21 cellular contexts compared by ENCODE assay signal in genomic region chr4:76905521-76905920, GRCh38. TPM values are rescaled to one million over a fixed set of nuclear protein-coding genes. Genes with fewer than 3 reads are reported as not detected.
DNase-seq lines count a peak whose midpoint lies in the region; ATAC-seq and TF ChIP-seq lines count a peak whose summit lies in the region.
"Had no signal": no experiment of that assay in that cellular context is flagged by ENCODE, and none has a peak within 500 bp of the region (broad histone marks: within the 10 kb centered on the region; RNA-seq: fewer than 3 reads in every experiment).

No MANE protein-coding gene starts in this region.

- H3K4me1 Mint-ChIP-seq in GM23338, result peaks cover 7% of the 10 kb centered on the region
- H3K4me1 Mint-ChIP-seq in activated CD4-positive, alpha-beta memory T cell treated with anti-CD3 and anti-CD28 coated beads, Interleukin-2, amount 10 ng/mL, durations not matched to agents 7 days and 5 days, result no peaks in the 10 kb centered on the region

- H3K4me3 Mint-ChIP-seq in GM23338, result no peak overlapping the region
- H3K4me3 Mint-ChIP-seq in activated CD4-positive, alpha-beta memory T cell treated with anti-CD3 and anti-CD28 coated beads, Interleukin-2, amount 10 ng/mL, durations not matched to agents 7 days and 5 days, result no peak overlapping the region
- H3K4me3 Mint-ChIP-seq: natural killer cell treated with Interleukin-12 subunit alpha and Interleukin-12 subunit beta and Interleukin-15 and Interleukin-18, amount 100 ng/mL, for 72 hours; type B pancreatic cell had no signal

- H3K4me1 ChIP-seq in GM23338 (ENCODE audit: insufficient read depth) (0 out of 2 replicates have a peak, but pooled peaks cover 5% of the 10 kb centered on the region), right lobe of liver (peaks cover 0 to 22% (median 0%) of the 10 kb centered on the region in 4 donors)

- H3K9me3 Mint-ChIP-seq in GM23338, result peaks cover 10% of the 10 kb centered on the region
- peaks cover 2% of the 10 kb centered on the region for H3K9me3 Mint-ChIP-seq in activated CD4-positive, alpha-beta memory T cell treated with anti-CD3 and anti-CD28 coated beads, Interleukin-2, amount 10 ng/mL, durations not matched to agents 7 days and 5 days
- H3K9me3 Mint-ChIP-seq: natural killer cell treated with Interleukin-12 subunit alpha and Interleukin-12 subunit beta and Interleukin-15 and Interleukin-18, amount 100 ng/mL, for 72 hours; type B pancreatic cell had no signal

- 0 out of 2 replicates have a peak, but pooled peaks cover 4% of the 10 kb centered on the region for H3K36me3 ChIP-seq in GM23338 (ENCODE audit: insufficient read depth)
- no peaks in the 10 kb centered on the region for H3K36me3 ChIP-seq in right lobe of liver

- no peak overlapping the region for H3K4me2 ChIP-seq in GM23338

- no peak overlapping the region for H2AFZ ChIP-seq in GM23338

- WGBS in right lobe of liver (ENCODE audit: insufficient coverage, low coverage, low lambda C conversion rate, missing lambda C conversion rate), result 78% methylated on average over 1 of the region's 1 CpG

- POLR2A ChIA-PET in AG04449 (lab: Yijun Ruan, JAX), result no interaction called here
- POLR2A ChIA-PET in activated CD4-positive, alpha-beta memory T cell treated with anti-CD3 and anti-CD28 coated beads, Interleukin-2, amount 10 ng/mL, durations not matched to agents 7 days and 5 days (lab: Charles Lee), result no interaction called here

- TF ChIP-seq CTCF in AG04449 (IDR thresholded peaks at IDR 0.05; ENCODE audit: insufficient read depth, low read length, missing control alignments) (no peak), GM23338 (conservative IDR thresholded peaks at IDR 0.05; ENCODE audit: low read depth in 2 of 2) (no peak), astrocyte of the spinal cord (IDR thresholded peaks at IDR 0.05; ENCODE audit: low read depth, low read length) (no peak), right lobe of liver (IDR thresholded peaks at IDR 0.05) (no peak)

- no peak overlapping the region for H3K27ac ChIP-seq in GM23338 (ENCODE audit: low read depth)
- H3K27ac ChIP-seq in right lobe of liver, result no peak overlapping the region

- CTCF ChIA-PET in AG04449 (lab: Yijun Ruan, JAX), result interaction anchor here (0.6 to 1.3 kb wide), 4 partner anchors 9 to 49 kb away, joined by 3 to 5 read pairs (median 3); no protein-coding TSS in a partner anchor
- CTCF ChIA-PET in activated CD4-positive, alpha-beta memory T cell treated with anti-CD3 and anti-CD28 coated beads, Interleukin-2, amount 10 ng/mL, durations not matched to agents 7 days and 5 days (lab: Charles Lee), result no interaction called here

- TF ChIP-seq POLR2A in erythroblast (IDR thresholded peaks at IDR 0.05; ENCODE audit: low read length), result no peak
- TF ChIP-seq POLR2A in right lobe of liver (IDR thresholded peaks at IDR 0.05), result no peak

- no peaks in the 10 kb centered on the region for H4K20me1 ChIP-seq in GM23338 (replicated peaks; ENCODE audit: insufficient read depth)

- peaks cover 13% of the 10 kb centered on the region for H3K36me3 Mint-ChIP-seq in GM23338 (ENCODE audit: low read depth)
- no peaks in the 10 kb centered on the region for H3K36me3 Mint-ChIP-seq in activated CD4-positive, alpha-beta memory T cell treated with anti-CD3 and anti-CD28 coated beads, Interleukin-2, amount 10 ng/mL, durations not matched to agents 7 days and 5 days (ENCODE audit: low read depth)
- H3K36me3 Mint-ChIP-seq: natural killer cell treated with Interleukin-12 subunit alpha and Interleukin-12 subunit beta and Interleukin-15 and Interleukin-18, amount 100 ng/mL, for 72 hours had no signal

- no peaks in the 10 kb centered on the region for H3F3A ChIP-seq in GM23338 (replicated peaks; ENCODE audit: low read depth)

- peaks cover 27% of the 10 kb centered on the region for H3K9me2 ChIP-seq in GM23338 (ENCODE audit: insufficient read depth)

- no peaks in the 10 kb centered on the region for H3K27me3 ChIP-seq in GM23338 (ENCODE audit: insufficient read depth)
- H3K27me3 ChIP-seq in right lobe of liver, result no peaks in the 10 kb centered on the region

- H3K27ac Mint-ChIP-seq in GM23338, result peak overlapping the region; percentile 10; the same call in 1 of the 2 replicates
- H3K27ac Mint-ChIP-seq in activated CD4-positive, alpha-beta memory T cell treated with anti-CD3 and anti-CD28 coated beads, Interleukin-2, amount 10 ng/mL, durations not matched to agents 7 days and 5 days, result no peak overlapping the region
- H3K27ac Mint-ChIP-seq: natural killer cell treated with Interleukin-12 subunit alpha and Interleukin-12 subunit beta and Interleukin-15 and Interleukin-18, amount 100 ng/mL, for 72 hours; type B pancreatic cell had no signal

- no peaks in the 10 kb centered on the region for H3K9me3 ChIP-seq in right lobe of liver

- no peaks in the 10 kb centered on the region for H3K79me2 ChIP-seq in GM23338 (replicated peaks; ENCODE audit: insufficient read depth)

- peaks cover 5% of the 10 kb centered on the region for H3K27me3 Mint-ChIP-seq in GM23338 (ENCODE audit: insufficient read depth, low read depth, poor library complexity)
- peaks cover 14% of the 10 kb centered on the region for H3K27me3 Mint-ChIP-seq in activated CD4-positive, alpha-beta memory T cell treated with anti-CD3 and anti-CD28 coated beads, Interleukin-2, amount 10 ng/mL, durations not matched to agents 7 days and 5 days
- H3K27me3 Mint-ChIP-seq: type B pancreatic cell had no signal

- intact Hi-C loops in right lobe of liver (cut with DNase I), result no loop called here

- ATAC-seq in GM23338, result no peak
- no peak for ATAC-seq in right lobe of liver
- no peak for ATAC-seq in HG03571 (IDR thresholded peaks at IDR 0.05; ENCODE audit: unreplicated experiment)
- ATAC-seq: GM12878; natural killer cell treated with Interleukin-12 subunit alpha and Interleukin-12 subunit beta and Interleukin-15 and Interleukin-18, amount 100 ng/mL, for 72 hours; stimulated activated naive CD8-positive, alpha-beta T cell treated with anti-CD3 and anti-CD28 coated beads, Interleukin-15, Interleukin-2, amounts not matched to agents 100 U/mL and 50 U/mL, for 24 hours had no signal

- H3K4me3 ChIP-seq in AG04449 (ENCODE audit: low read depth, low read length) (no peak overlapping the region), GM23338 (no peak overlapping the region), astrocyte of the spinal cord (ENCODE audit: low read depth, low read length) (no peak overlapping the region), right lobe of liver (no peak overlapping the region)
- H3K4me3 ChIP-seq: GM12878 had no signal

- in situ Hi-C loops in astrocyte of the spinal cord (cut with HindIII; ENCODE audit: low sequenced_read_pairs), result no loop called here

- DNase-seq in AG04449 (ENCODE audit: low read depth, low spot score), result peak; percentile 65
- no peak for DNase-seq in GM23338 (ENCODE audit: low spot score)
- peak; percentile 65 for DNase-seq in astrocyte of the spinal cord (ENCODE audit: low read depth, low spot score)
- peak; percentile 90 for DNase-seq in hepatic stellate cell (ENCODE audit: low spot score)
- no peak for DNase-seq in erythroblast (lab: John Stamatoyannopoulos, UW)
- DNase-seq in right lobe of liver, result no peak
- DNase-seq in activated CD4-positive, alpha-beta memory T cell treated with anti-CD3 and anti-CD28 coated beads, Interleukin-2, amount 10 ng/mL, durations not matched to agents 7 days and 5 days, result no peak
- DNase-seq: activated CD8-positive, alpha-beta memory T cell treated with anti-CD3 and anti-CD28 coated beads for 24 hours; amygdala; glutamatergic neuron; mammary epithelial cell; NCI-H187; NCI-H446; NK-92 treated with Interleukin-12 subunit alpha and Interleukin-12 subunit beta, amount 100 ng/mL, for 24 hours; stimulated activated naive CD8-positive, alpha-beta T cell treated with anti-CD3 and anti-CD28 coated beads, Interleukin-15, Interleukin-2, amounts not matched to agents 100 U/mL and 50 U/mL, for 24 hours had no signal

RNA-seq across cellular contexts. Expression of gene SOWAHB, which starts 7.6 kb away (rescaled TPM):
- 1.1 and 2.8 TPM in 2 replicates for total RNA-seq in GM23338 (2014; rRNA removed; shearing (Covaris generic))
- polyA plus RNA-seq in GM23338 (2016; fragmentation: Nextera tagmentation; extraction: Ambion mirVana), result 0.08 and 0.19 TPM in 2 replicates
- 10 to 100 TPM in 5 of 6 experiments, 1 to 10 TPM in 1; 5.1 to 17.3 (median 15.2) TPM for total RNA-seq in right lobe of liver
- not detected for total RNA-seq in activated CD4-positive, alpha-beta memory T cell treated with anti-CD3 and anti-CD28 coated beads, Interleukin-2, amount 10 ng/mL, durations not matched to agents 7 days and 5 days
- total RNA-seq: endothelial cell of umbilical vein; natural killer cell treated with Interleukin-12 subunit alpha and Interleukin-12 subunit beta and Interleukin-15 and Interleukin-18, amount 100 ng/mL, for 72 hours; T-helper 1 cell treated with Interleukin-12 subunit alpha and Interleukin-12 subunit beta and Interleukin-4 antibody, amounts not matched to agents 30 ng/mL and 1 ng/mL, for 36 hours had no signal
- polyA plus RNA-seq: endothelial cell of umbilical vein had no signal

RNA-seq across cellular contexts. Expression of gene SEPTIN11, which starts 44.0 kb away (rescaled TPM):
- total RNA-seq in GM23338 (2014; rRNA removed; shearing (Covaris generic)), result 72.0 and 81.6 TPM in 2 replicates
- polyA plus RNA-seq in GM23338 (2016; fragmentation: Nextera tagmentation; extraction: Ambion mirVana), result 57.3 and 80.0 TPM in 2 replicates
- total RNA-seq in right lobe of liver, result 100 to 1,000 TPM in 1 of 6 experiments, 10 to 100 TPM in 5; 33.4 to 116 (median 41.8) TPM
- total RNA-seq in activated CD4-positive, alpha-beta memory T cell treated with anti-CD3 and anti-CD28 coated beads, Interleukin-2, amount 10 ng/mL, durations not matched to agents 7 days and 5 days, result 10 to 100 TPM; 21.4 to 23.3 TPM

Comparison
In these comparisons a context has a peak if more than half of its experiments do, and no peak if none do; other contexts are left out.
1. DNase-seq: peak in AG04449 (single experiment), astrocyte of the spinal cord (single experiment) and hepatic stellate cell (single experiment); none in GM23338 (single experiment), erythroblast (0 of 2), right lobe of liver (0 of 3) and activated CD4-positive, alpha-beta memory T cell treated with anti-CD3 and anti-CD28 coated beads, Interleukin-2, amount 10 ng/mL, durations not matched to agents 7 days and 5 days (single experiment).